In the genomic region with DNA sequence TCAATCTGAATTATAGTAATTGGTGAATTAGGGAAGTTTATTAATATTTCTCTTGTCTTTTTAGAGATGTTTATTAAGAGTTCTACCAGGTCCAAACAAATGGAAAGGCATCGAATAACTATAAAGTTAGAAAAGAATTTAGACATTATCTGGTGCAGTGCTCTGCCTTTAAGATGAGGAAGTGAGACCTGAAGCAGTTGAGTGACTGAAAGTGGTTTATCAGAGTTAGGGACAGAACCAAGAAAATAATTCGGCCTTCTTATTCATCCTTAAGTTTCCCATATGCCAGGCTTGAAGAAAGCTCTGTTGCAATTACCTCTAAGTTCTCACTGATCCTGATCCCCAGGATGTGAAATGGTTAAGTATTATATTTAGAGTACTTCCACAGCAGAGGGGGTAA, we compare ENCODE assay signal across 18 cellular contexts.
"Had no signal": no experiment of that assay in that cellular context is flagged by ENCODE, and none has a peak within 500 bp of the region (broad histone marks: within the 10 kb centered on the region; RNA-seq: fewer than 3 reads in every experiment).

No MANE protein-coding gene starts in this region.

- H3K36me3 ChIP-seq: gastrocnemius medialis, heart right ventricle, left ventricle myocardium inferior, sigmoid colon, thoracic aorta, upper lobe of left lung had no signal

- H3K4me3 ChIP-seq: gastrocnemius medialis, heart right ventricle, left ventricle myocardium inferior, sigmoid colon, thoracic aorta, upper lobe of left lung had no signal

- ATAC-seq: esophagus mucosa, gastrocnemius medialis, heart right ventricle had no signal

- H3K4me1 ChIP-seq: gastrocnemius medialis, heart right ventricle, left ventricle myocardium inferior, parathyroid adenoma, sigmoid colon, upper lobe of left lung had no signal

- DNase-seq: activated CD4-positive, alpha-beta T cell treated with anti-CD3 and anti-CD28 coated beads, Interleukin-2, amount 50 U/mL, for 48 hours; cerebellar nuclear complex; effector CD8-positive, alpha-beta T cell; gastrocnemius medialis; heart right ventricle; immature natural killer cell; kidney glomerular epithelial cell; left ventricle myocardium inferior; mammary epithelial cell; midbrain; sigmoid colon; stimulated activated CD4-positive, alpha-beta T cell treated with anti-CD3 and anti-CD28 coated beads, Interleukin-4, amount 100 ng/mL, for 4 hours; stimulated activated naive B cell treated with anti-CD40 and anti-IgM and Interleukin-4, amounts not matched to agents 10 μg/mL and 1 μg/mL and 100 μg/mL, for 72 hours; upper lobe of left lung had no signal

- H3K9ac ChIP-seq: parathyroid adenoma had no signal

- H3K9me3 ChIP-seq: gastrocnemius medialis, left ventricle myocardium inferior, sigmoid colon, thoracic aorta, upper lobe of left lung had no signal

- H3K27me3 ChIP-seq: gastrocnemius medialis, heart right ventricle, sigmoid colon, upper lobe of left lung had no signal

- H2AFZ ChIP-seq: parathyroid adenoma had no signal

- H3K79me2 ChIP-seq: parathyroid adenoma had no signal

- H3K27ac ChIP-seq: gastrocnemius medialis, heart right ventricle, left ventricle myocardium inferior, parathyroid adenoma, sigmoid colon, thoracic aorta, upper lobe of left lung, VCaP had no signal
